In genomic region chr12:57632369-57632897, GRCh38 we compare ENCODE assay signal across 8 cellular contexts. TPM values are rescaled to one million over a fixed set of nuclear protein-coding genes. Genes with fewer than 3 reads are reported as not detected.
DNase-seq lines count a peak whose midpoint lies in the region; ATAC-seq, FAIRE-seq and TF ChIP-seq lines count a peak whose summit lies in the region.

No MANE protein-coding gene starts in this region.

- H3K4ac ChIP-seq in H1 (replicated peaks; ENCODE audit: insufficient read length, low read depth, low read length): no peak overlapping the region

- H3K4me1 ChIP-seq in H1 (replicated peaks in 1 of 4; ENCODE audit: control insufficient read depth in 3 of 4, insufficient read depth in 4 of 4, low read length in 3 of 4) (peaks cover 0 to 17% (median 13%) of the 10 kb centered on the region in 4 experiments; a peak in 6 of 7 replicates), muscle layer of duodenum (ENCODE audit: control insufficient read depth in 1 of 2, insufficient read depth in 2 of 2, low read length in 2 of 2) (peaks cover 0 to 27% of the 10 kb centered on the region in 2 donors)

- no peak overlapping the region for H2AK5ac ChIP-seq in H1 (ENCODE audit: low read depth, low read length)

- no peak overlapping the region for H3K9ac ChIP-seq in H1 (replicated peaks in 1 of 4; ENCODE audit: extremely low read depth in 1 of 4, low read depth in 3 of 4, low read length in 3 of 4)

- CTCF ChIA-PET in T-cell (lab: Charles Lee) (interaction anchor here (0.6 to 1.7 kb wide), 11 partner anchors 10 to 205 kb away, joined by 3 to 11 read pairs (median 3); partner anchors contain the start of gene PIP4K2C (in 1 of the 2)), H1 (lab: Charles Lee; ENCODE audit: partially characterized antibody) (interaction anchor here (0.6 to 9.9 kb wide), 25 partner anchors 10 to 1707 kb away, joined by 3 to 88 read pairs (median 5); partner anchors contain the start of genes ARHGEF25 and PIP4K2C)

- H3K4me1 Mint-ChIP-seq in CD14-positive monocyte (peaks cover 14% of the 10 kb centered on the region), T-cell (peaks cover 0 to 17% (median 13%) of the 10 kb centered on the region in 3 donors)

- no peak overlapping the region for H2BK15ac ChIP-seq in H1 (ENCODE audit: low read length)

- peak overlapping the region; percentile 53; the same call in 1 of the 2 replicates for H4K8ac ChIP-seq in H1 (ENCODE audit: extremely low read depth, insufficient read depth, low read length)

- no peak overlapping the region for H4K91ac ChIP-seq in H1 (replicated peaks; ENCODE audit: insufficient read length, low read length)

- H3K27ac ChIP-seq in H1 (ENCODE audit: low read depth, low read length): no peak overlapping the region
- no peak overlapping the region for H3K27ac ChIP-seq in muscle layer of duodenum (ENCODE audit: low read length)

- H2AFZ ChIP-seq in H1 (ENCODE audit: low read length): no peak overlapping the region; the same call in 1 of the 2 replicates

- no peak overlapping the region for H2BK120ac ChIP-seq in H1 (replicated peaks; ENCODE audit: low read depth, low read length)

- H4K5ac ChIP-seq in H1 (ENCODE audit: insufficient read length, low read depth, low read length): no peak overlapping the region

- peaks cover 2 to 10% of the 10 kb centered on the region in 2 experiments for H4K20me1 ChIP-seq in H1 (replicated peaks in 1 of 2; ENCODE audit: control insufficient read depth in 1 of 2, insufficient read depth in 2 of 2, low read length in 2 of 2)

- no peak for TF ChIP-seq POLR2A in H1 (IDR thresholded peaks at IDR 0.05; ENCODE audit: control extremely low read depth in 1 of 2, low read depth in 2 of 2, low read length in 2 of 2)

- no peak for TF ChIP-seq RAD21 in H1 (IDR thresholded peaks at IDR 0.05 in 1 of 2, conservative IDR thresholded peaks at IDR 0.05 in 1 of 2; ENCODE audit: low read depth in 2 of 2, low read length in 2 of 2)

- H2BK20ac ChIP-seq in H1 (ENCODE audit: low read length): no peak overlapping the region

- no peaks in the 10 kb centered on the region for H3K79me2 ChIP-seq in H1 (ENCODE audit: control insufficient read depth in 1 of 2, insufficient read depth in 2 of 2, low read length in 2 of 2)

- no peak overlapping the region for H3K56ac ChIP-seq in H1 (replicated peaks; ENCODE audit: insufficient read length, low read depth, low read length)

- H3K18ac ChIP-seq in H1 (ENCODE audit: extremely low read depth, low read length): peak overlapping the region; percentile 48

- H3K23me2 ChIP-seq in H1 (ENCODE audit: low read depth, low read length): peaks cover 7% of the 10 kb centered on the region; the same call in 1 of the 2 replicates

- H3K27ac Mint-ChIP-seq in CD14-positive monocyte: no peak overlapping the region
- no peak overlapping the region for H3K27ac Mint-ChIP-seq in T-cell

- intact Hi-C loops in CD14-positive monocyte (cut with micrococcal nuclease): loop anchor here in 1 of 2 donors (5.0 kb wide), 1 partner anchor 175 kb away; the partner anchor contains the start of genes GLI1 and INHBE

- WGBS in H1 (ENCODE audit: extremely low coverage in 1 of 2, insufficient coverage in 1 of 2, insufficient read length in 1 of 2, insufficient replicate concordance in 2 of 2, low coverage in 1 of 2, low lambda C conversion rate in 2 of 2, missing lambda C conversion rate in 1 of 2), 2 experiments: 5% methylated on average over 20 of the region's 44 CpGs; no CpG with 5 or more reads in 1 of the 2 experiments

- no peak for FAIRE-seq in H1 (lab: Jason Lieb, UNC)

- H3K9me3 ChIP-seq in H1 (ENCODE audit: insufficient read depth in 2 of 2, low read depth in 1 of 2, low read length in 1 of 2): no peaks in the 10 kb centered on the region
- no peaks in the 10 kb centered on the region for H3K9me3 ChIP-seq in muscle layer of duodenum (ENCODE audit: control insufficient read depth in 1 of 2, low read length in 2 of 2)

- peak overlapping the region; percentile 44 to 91 for H3K4me2 ChIP-seq in H1 (ENCODE audit: insufficient read depth in 1 of 2, low read depth in 2 of 2, low read length in 2 of 2)

- no peaks in the 10 kb centered on the region for H3K79me1 ChIP-seq in H1 (ENCODE audit: low read depth, low read length)

- TF ChIP-seq CTCF in CD14-positive monocyte (IDR thresholded peaks at IDR 0.05) (no peak), H1 (IDR thresholded peaks at IDR 0.05; ENCODE audit: control extremely low read depth in 1 of 3, insufficient read depth in 1 of 3, low read depth in 1 of 3, low read length in 3 of 3) (no peak)

- H3K14ac ChIP-seq in H1 (ENCODE audit: insufficient read length): no peak overlapping the region

- peak; percentile 15 to 44 (median 24) for ATAC-seq in T-cell (replicated peaks in 1 of 4)
- ATAC-seq in GM19467 (IDR thresholded peaks at IDR 0.05; ENCODE audit: unreplicated experiment): no peak
- no peak for ATAC-seq in GM18868 (IDR thresholded peaks at IDR 0.05; ENCODE audit: unreplicated experiment)

- H3K4me3 Mint-ChIP-seq in CD14-positive monocyte (peak overlapping the region; percentile 39 to 80), T-cell (peak overlapping the region; percentile 47 to 73 (median 56))

- H3K23ac ChIP-seq in H1 (ENCODE audit: insufficient read length): no peak overlapping the region

- no peaks in the 10 kb centered on the region for H3K36me3 ChIP-seq in H7 (replicated peaks; ENCODE audit: control insufficient read depth, insufficient read depth, low read length)
- no peaks in the 10 kb centered on the region; a peak in 1 of 8 replicates for H3K36me3 ChIP-seq in H1 (ENCODE audit: control insufficient read depth in 2 of 4, insufficient read depth in 4 of 4, low read length in 3 of 4)
- no peaks in the 10 kb centered on the region for H3K36me3 ChIP-seq in muscle layer of duodenum (ENCODE audit: control insufficient read depth in 1 of 2, insufficient read depth in 2 of 2, low read length in 2 of 2)

- TF ChIP-seq EP300 in H1 (IDR thresholded peaks at IDR 0.05; ENCODE audit: borderline replicate concordance in 1 of 2, low read depth in 2 of 2, low read length in 2 of 2): no peak

- DNase-seq in CD14-positive monocyte (ENCODE audit: low spot score) (no peak), H7 (peak; percentile 86), T-cell (peak in 5 of 34 experiments; percentile 18 to 31 (median 20)), H1 (ENCODE audit: low read depth in 1 of 2, low spot score in 2 of 2) (peak in 1 of 2 experiments; percentile 85), kidney glomerular epithelial cell (lab: John Stamatoyannopoulos, UW) (no peak)

- H3K4me3 ChIP-seq in H7 (ENCODE audit: insufficient read depth, low read depth, low read length) (peak overlapping the region; percentile 49), H1 (ENCODE audit: extremely low read depth in 1 of 4, insufficient read depth in 2 of 4, low read depth in 3 of 4, low read length in 4 of 4) (peak overlapping the region; percentile 43 to 83 (median 54)), muscle layer of duodenum (ENCODE audit: low read depth in 1 of 2, low read length in 2 of 2) (peak overlapping the region; percentile 39 to 74)

- H3K27me3 ChIP-seq in H7 (ENCODE audit: control insufficient read depth, insufficient read depth, low read length) (peaks cover 72% of the 10 kb centered on the region), H1 (replicated peaks in 1 of 4; ENCODE audit: control insufficient read depth in 3 of 4, extremely low read depth in 1 of 4, insufficient read depth in 3 of 4, low read length in 3 of 4) (peaks cover 54 to 73% (median 67%) of the 10 kb centered on the region in 4 experiments), muscle layer of duodenum (ENCODE audit: low read depth, low read length) (peaks cover 27% of the 10 kb centered on the region)

- H2BK12ac ChIP-seq in H1 (ENCODE audit: low read depth, low read length): no peak overlapping the region

- POLR2A ChIA-PET in T-cell (lab: Charles Lee) (no interaction called here), H1 (lab: Charles Lee; ENCODE audit: partially characterized antibody) (interaction anchor here (0.8 to 1.4 kb wide), 5 partner anchors 10 to 103 kb away, joined by 3 to 4 read pairs (median 4); no protein-coding TSS in a partner anchor)

- H3K36me3 Mint-ChIP-seq in CD14-positive monocyte: peaks cover 0 to 4% of the 10 kb centered on the region in 2 donors
- no peaks in the 10 kb centered on the region for H3K36me3 Mint-ChIP-seq in T-cell

- H3K27me3 Mint-ChIP-seq in CD14-positive monocyte (ENCODE audit: low read depth in 3 of 3) (peaks cover 62 to 79% (median 63%) of the 10 kb centered on the region in 3 donors), T-cell (peaks cover 30 to 58% of the 10 kb centered on the region in 2 donors)

- peaks cover 0 to 5% (median 2%) of the 10 kb centered on the region in 7 donors for H3K9me3 Mint-ChIP-seq in CD14-positive monocyte
- no peaks in the 10 kb centered on the region for H3K9me3 Mint-ChIP-seq in T-cell

- H2BK5ac ChIP-seq in H1 (ENCODE audit: low read depth, low read length): no peak overlapping the region

RNA-seq across cellular contexts. Expression of gene B4GALNT1, which starts 0.6 kb away (rescaled TPM):
- polyA plus RNA-seq in CD14-positive monocyte (not detected), H1 (2011; rRNA removed) (2.2 and 2.3 TPM in 2 replicates)
- total RNA-seq in H7 (2014; rRNA removed; shearing (Covaris generic)): 0.59 and 0.70 TPM in 2 replicates
- under 1 TPM in 3 of 5 donors, not detected in 2; 0.16 to 0.54 (median 0.26) TPM for total RNA-seq in T-cell
- total RNA-seq in H1 (2021; fragmentation: NEBNext Ultra II Directional; extraction: Animal tissue kit (Norgen Biotek cat#: 25700)): 1.4 and 1.5 TPM in 2 replicates
- 1.6 TPM for polyA plus RNA-seq in H1 (2011; cell fraction: cytosol; rRNA removed)
- 4.8 TPM for polyA plus RNA-seq in H1 (2011; cell fraction: nucleus; rRNA removed)
- 0.95 to 1.6 TPM (median 1.3 TPM) in 4 replicates for polyA plus RNA-seq in H1 (2012, experiment 1 of 2)
- 1.3 TPM for polyA plus RNA-seq in H1 (2012, experiment 2 of 2)
- polyA plus RNA-seq in H1 (2013, experiment 1 of 2): 0.61 TPM
- 0.74 TPM for polyA plus RNA-seq in H1 (2013, experiment 2 of 2)
- polyA minus RNA-seq in H1 (2011; rRNA and poly(A)+ RNA removed): 1.0 and 1.7 TPM in 2 replicates
- 0.59 TPM for polyA minus RNA-seq in H1 (2011; cell fraction: cytosol; rRNA and poly(A)+ RNA removed)
- 1.5 TPM for polyA minus RNA-seq in H1 (2011; cell fraction: nucleus; rRNA and poly(A)+ RNA removed)

RNA-seq across cellular contexts. Expression of gene ARHGEF25, which starts 21.2 kb away (rescaled TPM):
- polyA plus RNA-seq in CD14-positive monocyte: not detected
- 8.7 and 19.8 TPM in 2 replicates for total RNA-seq in H7 (2014; rRNA removed; shearing (Covaris generic))
- 1 to 10 TPM in 1 of 5 donors, under 1 TPM in 4; 0.67 to 1.4 (median 0.84) TPM for total RNA-seq in T-cell
- 5.9 and 6.4 TPM in 2 replicates for total RNA-seq in H1 (2021; fragmentation: NEBNext Ultra II Directional; extraction: Animal tissue kit (Norgen Biotek cat#: 25700))
- 8.6 and 8.8 TPM in 2 replicates for polyA plus RNA-seq in H1 (2011; rRNA removed)
- 11.8 TPM for polyA plus RNA-seq in H1 (2011; cell fraction: cytosol; rRNA removed)
- 45.7 TPM for polyA plus RNA-seq in H1 (2011; cell fraction: nucleus; rRNA removed)
- 11.8 to 18.3 TPM (median 17.0 TPM) in 4 replicates for polyA plus RNA-seq in H1 (2012, experiment 1 of 2)
- polyA plus RNA-seq in H1 (2012, experiment 2 of 2): 10.9 TPM
- polyA plus RNA-seq in H1 (2013, experiment 1 of 2): 3.8 TPM
- 3.6 TPM for polyA plus RNA-seq in H1 (2013, experiment 2 of 2)
- polyA minus RNA-seq in H1 (2011; rRNA and poly(A)+ RNA removed): 4.3 and 9.0 TPM in 2 replicates
- polyA minus RNA-seq in H1 (2011; cell fraction: cytosol; rRNA and poly(A)+ RNA removed): 3.4 TPM
- polyA minus RNA-seq in H1 (2011; cell fraction: nucleus; rRNA and poly(A)+ RNA removed): 7.1 TPM

RNA-seq across cellular contexts. Expression of gene DTX3, which starts 27.8 kb away (rescaled TPM):
- under 1 TPM in 1 of 2 donors, not detected in 1; 0.08 TPM for polyA plus RNA-seq in CD14-positive monocyte
- 42.9 and 52.9 TPM in 2 replicates for total RNA-seq in H7 (2014; rRNA removed; shearing (Covaris generic))
- total RNA-seq in T-cell: 10 to 100 TPM; 27.1 to 37.2 (median 30.4) TPM
- 41.8 and 43.4 TPM in 2 replicates for total RNA-seq in H1 (2021; fragmentation: NEBNext Ultra II Directional; extraction: Animal tissue kit (Norgen Biotek cat#: 25700))
- 92.5 and 126 TPM in 2 replicates for polyA plus RNA-seq in H1 (2011; rRNA removed)
- polyA plus RNA-seq in H1 (2011; cell fraction: cytosol; rRNA removed): 92.5 TPM
- 373 TPM for polyA plus RNA-seq in H1 (2011; cell fraction: nucleus; rRNA removed)
- polyA plus RNA-seq in H1 (2012, experiment 1 of 2): 66.9 to 71.1 TPM (median 70.4 TPM) in 4 replicates
- polyA plus RNA-seq in H1 (2012, experiment 2 of 2): 45.9 TPM
- 41.7 TPM for polyA plus RNA-seq in H1 (2013, experiment 1 of 2)
- 36.1 TPM for polyA plus RNA-seq in H1 (2013, experiment 2 of 2)
- 27.3 and 38.8 TPM in 2 replicates for polyA minus RNA-seq in H1 (2011; rRNA and poly(A)+ RNA removed)
- polyA minus RNA-seq in H1 (2011; cell fraction: cytosol; rRNA and poly(A)+ RNA removed): 31.0 TPM
- 52.0 TPM for polyA minus RNA-seq in H1 (2011; cell fraction: nucleus; rRNA and poly(A)+ RNA removed)

RNA-seq across cellular contexts. Expression of gene PIP4K2C, which starts 41.4 kb away (rescaled TPM):
- polyA plus RNA-seq in CD14-positive monocyte: 10 to 100 TPM; 12.3 to 16.9 TPM
- 26.0 and 26.3 TPM in 2 replicates for total RNA-seq in H7 (2014; rRNA removed; shearing (Covaris generic))
- total RNA-seq in T-cell: 10 to 100 TPM; 21.7 to 30.9 (median 27.9) TPM
- 21.4 and 27.1 TPM in 2 replicates for total RNA-seq in H1 (2021; fragmentation: NEBNext Ultra II Directional; extraction: Animal tissue kit (Norgen Biotek cat#: 25700))
- 21.0 and 25.0 TPM in 2 replicates for polyA plus RNA-seq in H1 (2011; rRNA removed)
- polyA plus RNA-seq in H1 (2011; cell fraction: cytosol; rRNA removed): 21.8 TPM
- polyA plus RNA-seq in H1 (2011; cell fraction: nucleus; rRNA removed): 23.9 TPM
- 19.5 to 27.9 TPM (median 22.1 TPM) in 4 replicates for polyA plus RNA-seq in H1 (2012, experiment 1 of 2)
- polyA plus RNA-seq in H1 (2012, experiment 2 of 2): 16.5 TPM
- polyA plus RNA-seq in H1 (2013, experiment 1 of 2): 14.6 TPM
- polyA plus RNA-seq in H1 (2013, experiment 2 of 2): 15.9 TPM
- 25.6 and 27.0 TPM in 2 replicates for polyA minus RNA-seq in H1 (2011; rRNA and poly(A)+ RNA removed)
- 16.4 TPM for polyA minus RNA-seq in H1 (2011; cell fraction: cytosol; rRNA and poly(A)+ RNA removed)
- 11.0 TPM for polyA minus RNA-seq in H1 (2011; cell fraction: nucleus; rRNA and poly(A)+ RNA removed)

Comparison
In these comparisons a context has a peak if more than half of its experiments do, and no peak if none do; other contexts are left out.
1. ATAC-seq: peak in T-cell (4 of 4); none in GM19467 (single experiment) and GM18868 (single experiment).
2. Peak in every context shown above with its lines, with median percentiles within 50 percentile points of each other: H3K4me3 ChIP-seq.